Comparison of ENCODE assay signal across 13 cellular contexts in genomic region chr4:180832086-180832485, GRCh38.
A peak's percentile ranks its signal among the peaks of the same experiment; 100 is the strongest.
DNase-seq lines count a peak whose midpoint lies in the region; ATAC-seq and TF ChIP-seq lines count a peak whose summit lies in the region.
"Had no signal": no experiment of that assay in that cellular context is flagged by ENCODE, and none has a peak within 500 bp of the region (broad histone marks: within the 10 kb centered on the region; RNA-seq: fewer than 3 reads in every experiment).

No MANE protein-coding gene starts in this region.

- H3K23ac ChIP-seq in H9 (ENCODE audit: insufficient read length, low read depth, low read length), result no peak overlapping the region

- no peak overlapping the region for H3K14ac ChIP-seq in H9 (ENCODE audit: insufficient read depth, low read length)

- TF ChIP-seq CTCF in BE2C (IDR thresholded peaks at IDR 0.05; ENCODE audit: low read depth, low read length) (peak; percentile 64), H9 (conservative IDR thresholded peaks at IDR 0.05) (peak; percentile 59; the same call in 2 of the 3 replicates), foreskin keratinocyte (conservative IDR thresholded peaks at IDR 0.05) (peak; percentile 12), transverse colon (IDR thresholded peaks at IDR 0.05) (no peak)

- no peak overlapping the region for H2BK120ac ChIP-seq in H9 (ENCODE audit: low read depth, low read length, poor library complexity, severe bottlenecking)

- no peak overlapping the region for H4K5ac ChIP-seq in H9 (ENCODE audit: insufficient read length, low read depth, low read length)

- no peaks in the 10 kb centered on the region for H3K79me1 ChIP-seq in H9 (ENCODE audit: insufficient read depth, low read depth, low read length, poor library complexity, severe bottlenecking)

- no peak overlapping the region for H3K4ac ChIP-seq in H9 (ENCODE audit: low read depth, low read length)

- H3K9me3 Mint-ChIP-seq in H9, result no peaks in the 10 kb centered on the region
- H3K9me3 Mint-ChIP-seq in activated T-cell treated with anti-CD3 and anti-CD28 coated beads, Interleukin-2, amount 50 U/mL, for 24 hours, result peaks cover 2% of the 10 kb centered on the region

- H3K4me2 ChIP-seq in H9 (ENCODE audit: insufficient read depth, insufficient read length, low read length), result no peak overlapping the region
- H3K4me2 ChIP-seq: BLaER1 treated with 17β-estradiol and CSF1 and Interleukin-3, amounts not matched to agents 10 nM and 100 nM had no signal

- no peak for DNase-seq in BE2C
- DNase-seq in H9, result no peak
- DNase-seq in RPMI8226, result peak; percentile 4
- no peak for DNase-seq in foreskin keratinocyte
- no peak for DNase-seq in activated T-cell treated with anti-CD3 and anti-CD28 coated beads, Interleukin-2, amount 50 U/mL, for 24 hours
- DNase-seq in activated CD4-positive, CD25-positive, alpha-beta regulatory T cell (lab: John Stamatoyannopoulos, UW), result no peak
- no peak for DNase-seq in transverse colon
- DNase-seq: colonic mucosa; stimulated activated CD4-positive, alpha-beta T cell treated with anti-CD3 and anti-CD28 coated beads, Interleukin-4, amount 100 ng/mL, for 24 hours; stimulated activated naive CD4-positive, alpha-beta T cell had no signal

- no peak overlapping the region for H4K8ac ChIP-seq in H9 (replicated peaks; ENCODE audit: insufficient read length, low read depth, low read length)

- H3K18ac ChIP-seq in H9 (ENCODE audit: insufficient read length, low read depth, low read length), result no peak overlapping the region

- H3K4me1 Mint-ChIP-seq in H9, result peaks cover 10 to 12% of the 10 kb centered on the region in 2 experiments
- peaks cover under 1% of the 10 kb centered on the region for H3K4me1 Mint-ChIP-seq in activated T-cell treated with anti-CD3 and anti-CD28 coated beads, Interleukin-2, amount 50 U/mL, for 24 hours (ENCODE audit: low read depth)

- no peak for ATAC-seq in foreskin keratinocyte
- no peak for ATAC-seq in HG02623 (IDR thresholded peaks at IDR 0.05; ENCODE audit: unreplicated experiment)

- H3K23me2 ChIP-seq in H9 (ENCODE audit: insufficient read length, low read depth, low read length, poor library complexity, severe bottlenecking), result no peaks in the 10 kb centered on the region

- H3K79me2 ChIP-seq in H9 (ENCODE audit: insufficient read depth, low read length), result no peaks in the 10 kb centered on the region

- no peak for TF ChIP-seq EP300 in transverse colon (IDR thresholded peaks at IDR 0.05; ENCODE audit: low read depth)

- H3K36me3 Mint-ChIP-seq in H9 (ENCODE audit: insufficient read depth in 1 of 3, low read depth in 3 of 3), result no peaks in the 10 kb centered on the region
- no peaks in the 10 kb centered on the region for H3K36me3 Mint-ChIP-seq in activated T-cell treated with anti-CD3 and anti-CD28 coated beads, Interleukin-2, amount 50 U/mL, for 24 hours (ENCODE audit: low read depth)
- H3K36me3 Mint-ChIP-seq: activated naive CD8-positive, alpha-beta T cell had no signal

- no peak overlapping the region for H3K4me3 Mint-ChIP-seq in H9
- H3K4me3 Mint-ChIP-seq in activated T-cell treated with anti-CD3 and anti-CD28 coated beads, Interleukin-2, amount 50 U/mL, for 24 hours, result no peak overlapping the region
- H3K4me3 Mint-ChIP-seq: activated naive CD8-positive, alpha-beta T cell had no signal

- H3K27me3 ChIP-seq in BE2C (no peaks in the 10 kb centered on the region), H9 (ENCODE audit: insufficient read depth, low read length) (no peaks in the 10 kb centered on the region), foreskin keratinocyte (no peaks in the 10 kb centered on the region), transverse colon (no peaks in the 10 kb centered on the region)
- H3K27me3 ChIP-seq: BLaER1 treated with 17β-estradiol and CSF1 and Interleukin-3, amounts not matched to agents 10 nM and 100 nM; colonic mucosa had no signal

- TF ChIP-seq POLR2A in transverse colon (IDR thresholded peaks at IDR 0.05), result no peak

- H3K27me3 Mint-ChIP-seq in H9 (ENCODE audit: low read depth), result no peaks in the 10 kb centered on the region
- no peaks in the 10 kb centered on the region for H3K27me3 Mint-ChIP-seq in activated T-cell treated with anti-CD3 and anti-CD28 coated beads, Interleukin-2, amount 50 U/mL, for 24 hours
- H3K27me3 Mint-ChIP-seq: activated naive CD8-positive, alpha-beta T cell had no signal

- no peak overlapping the region for H3K9ac ChIP-seq in H9 (ENCODE audit: extremely low read depth, insufficient read length, low read length)
- H3K9ac ChIP-seq: BLaER1 treated with 17β-estradiol and CSF1 and Interleukin-3, amounts not matched to agents 10 nM and 100 nM had no signal

- no peak overlapping the region for H2BK20ac ChIP-seq in H9 (ENCODE audit: low read depth, low read length, poor library complexity, severe bottlenecking)

- WGBS in H9 (ENCODE audit: extremely low coverage, insufficient read length, low lambda C conversion rate), result no CpG with 5 or more reads among the region's 3 CpGs
- WGBS in transverse colon (ENCODE audit: low coverage in 1 of 2), 2 donors, result 44 to 46% methylated on average over 3 of the region's 3 CpGs

- H2AFZ ChIP-seq in H9 (ENCODE audit: low read length), result no peak overlapping the region

- no peaks in the 10 kb centered on the region; the same call in none of the 2 replicates for H3K36me3 ChIP-seq in BE2C
- H3K36me3 ChIP-seq in transverse colon, result no peaks in the 10 kb centered on the region
- H3K36me3 ChIP-seq: BLaER1 treated with 17β-estradiol and CSF1 and Interleukin-3, amounts not matched to agents 10 nM and 100 nM; colonic mucosa had no signal

- no peak overlapping the region for H3T11ph ChIP-seq in H9 (ENCODE audit: low read length)

- intact Hi-C loops in transverse colon (cut with DNase I; ENCODE audit: low total_unique reads), result no loop called here

- H2AK5ac ChIP-seq in H9 (ENCODE audit: insufficient read length, low read length), result no peak overlapping the region

- in situ Hi-C loops in transverse colon (cut with MboI; ENCODE audit: low pct_ligation_motif_present in 1 of 4, low pct_unique_long_range_greater_than_20kb in 1 of 4, low sequenced_read_pairs in 3 of 4), result no loop called here

- no peaks in the 10 kb centered on the region for H3K9me3 ChIP-seq in BE2C
- no peaks in the 10 kb centered on the region for H3K9me3 ChIP-seq in H9 (ENCODE audit: control insufficient read depth, low read depth, low read length)
- no peaks in the 10 kb centered on the region for H3K9me3 ChIP-seq in transverse colon
- H3K9me3 ChIP-seq: BLaER1 treated with 17β-estradiol and CSF1 and Interleukin-3, amounts not matched to agents 10 nM and 100 nM; colonic mucosa had no signal

- H3K4me1 ChIP-seq in BE2C (peaks cover 39% of the 10 kb centered on the region), H9 (ENCODE audit: insufficient read depth, low read length) (0 out of 2 replicates have a peak, but pooled peaks cover 2% of the 10 kb centered on the region), foreskin keratinocyte (peaks cover 11% of the 10 kb centered on the region), transverse colon (no peaks in the 10 kb centered on the region)
- H3K4me1 ChIP-seq: colonic mucosa had no signal

- H2BK5ac ChIP-seq in H9 (ENCODE audit: insufficient read length, low read length), result no peak overlapping the region

- H2BK15ac ChIP-seq in H9 (ENCODE audit: low read depth, low read length), result no peak overlapping the region

- H3K27ac Mint-ChIP-seq in H9, result no peak overlapping the region
- no peak overlapping the region for H3K27ac Mint-ChIP-seq in activated T-cell treated with anti-CD3 and anti-CD28 coated beads, Interleukin-2, amount 50 U/mL, for 24 hours
- H3K27ac Mint-ChIP-seq: activated naive CD8-positive, alpha-beta T cell had no signal

- no peak overlapping the region for H3K56ac ChIP-seq in H9 (ENCODE audit: insufficient read length, low read depth, low read length)

- H2BK12ac ChIP-seq in H9 (ENCODE audit: insufficient read length, low read depth, low read length), result no peak overlapping the region

- H3K27ac ChIP-seq in H9 (ENCODE audit: insufficient read length, low read depth, low read length) (no peak overlapping the region), foreskin keratinocyte (no peak overlapping the region), transverse colon (no peak overlapping the region)
- H3K27ac ChIP-seq: BLaER1 treated with 17β-estradiol and CSF1 and Interleukin-3, amounts not matched to agents 10 nM and 100 nM; colonic mucosa had no signal

- H4K91ac ChIP-seq in H9 (ENCODE audit: insufficient read length, low read depth, low read length), result no peak overlapping the region

- H3K4me3 ChIP-seq in BE2C (ENCODE audit: low read depth, low read length) (no peak overlapping the region), transverse colon (no peak overlapping the region)
- H3K4me3 ChIP-seq: BLaER1 treated with 17β-estradiol and CSF1 and Interleukin-3, amounts not matched to agents 10 nM and 100 nM; colonic mucosa had no signal

- H4K20me1 ChIP-seq in H9 (ENCODE audit: control insufficient read depth, insufficient read depth, insufficient read length), result no peaks in the 10 kb centered on the region
- H4K20me1 ChIP-seq: BLaER1 treated with 17β-estradiol and CSF1 and Interleukin-3, amounts not matched to agents 10 nM and 100 nM had no signal

Comparison
In these comparisons a context has a peak if more than half of its experiments do, and no peak if none do; other contexts are left out.
1. CTCF ChIP-seq: peak in BE2C (single experiment), H9 (single experiment) and foreskin keratinocyte (single experiment); none in transverse colon (0 of 5).